In the genomic region with DNA sequence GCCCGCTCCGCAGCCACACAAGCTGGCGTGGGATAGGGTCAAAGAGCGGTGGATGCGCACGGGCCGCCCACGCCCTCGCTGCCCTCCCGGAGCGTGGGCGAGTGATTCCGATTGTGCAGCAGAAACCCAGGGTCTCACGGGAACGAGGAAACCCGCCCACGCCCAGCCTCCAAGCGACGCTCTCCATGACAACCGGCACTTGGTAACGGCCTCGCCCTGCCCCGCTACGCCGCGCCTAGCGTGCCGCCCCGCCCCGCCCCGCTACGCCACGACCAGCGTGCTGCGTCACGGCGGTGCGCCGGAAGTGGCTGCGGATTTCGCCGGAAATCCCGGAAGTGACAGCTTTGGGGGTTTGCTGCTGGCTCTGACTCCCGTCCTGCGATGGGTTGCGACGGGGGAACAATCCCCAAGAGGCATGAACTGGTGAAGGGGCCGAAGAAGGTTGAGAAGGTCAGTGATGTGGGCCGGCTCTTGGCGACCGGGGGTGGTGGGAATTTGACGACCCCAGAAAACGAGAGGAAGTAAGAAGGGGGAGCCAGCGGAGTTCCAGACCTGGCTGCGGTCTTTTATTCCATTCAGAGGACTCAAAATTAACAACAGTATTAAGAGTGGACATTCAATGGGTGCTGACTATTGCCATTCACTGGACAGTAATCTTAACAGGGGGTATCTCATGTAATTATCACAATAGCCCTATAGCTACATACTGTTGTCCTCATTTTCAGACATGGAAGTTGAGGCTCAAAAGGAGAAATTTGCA, we compare ENCODE assay signal across 1 cellular context.
TF ChIP-seq lines count a peak whose summit lies in the region.

A gene with protein sequence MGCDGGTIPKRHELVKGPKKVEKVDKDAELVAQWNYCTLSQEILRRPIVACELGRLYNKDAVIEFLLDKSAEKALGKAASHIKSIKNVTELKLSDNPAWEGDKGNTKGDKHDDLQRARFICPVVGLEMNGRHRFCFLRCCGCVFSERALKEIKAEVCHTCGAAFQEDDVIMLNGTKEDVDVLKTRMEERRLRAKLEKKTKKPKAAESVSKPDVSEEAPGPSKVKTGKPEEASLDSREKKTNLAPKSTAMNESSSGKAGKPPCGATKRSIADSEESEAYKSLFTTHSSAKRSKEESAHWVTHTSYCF (plus strand): TSS at position 311 of the 760 bp plus-strand sequence. CDS start 71 bp downstream, at position 382.

TF ChIP-seq in HepG2, 621 proteins besides CTCF, POLR2A, EP300 and RAD21 (continued from another document and continues in another):
- TF ChIP-seq EHMT2 (IDR thresholded peaks at IDR 0.05; ENCODE audit: borderline replicate concordance, low read depth, low read length) (no peak), CBFB (CRISPR knock-in tag; IDR thresholded peaks at IDR 0.05) (peak; percentile 98), ZNF354B (CRISPR knock-in tag; IDR thresholded peaks at IDR 0.05) (no peak), ZNF792 (CRISPR knock-in tag; IDR thresholded peaks at IDR 0.05) (peak; percentile 99), ZNF460 (CRISPR knock-in tag; IDR thresholded peaks at IDR 0.05; ENCODE audit: borderline replicate concordance) (no peak; the same call in 1 of the 2 replicates), SOX6 (IDR thresholded peaks at IDR 0.05) (no peak), SOX6 (CRISPR knock-in tag; IDR thresholded peaks at IDR 0.05) (peak; percentile 74), HDAC1 (CRISPR knock-in tag; IDR thresholded peaks at IDR 0.05) (peak; percentile 100), ZNF12 (CRISPR knock-in tag; IDR thresholded peaks at IDR 0.05) (peak; percentile 56; the same call in 1 of the 2 replicates), HNF1B (CRISPR knock-in tag; IDR thresholded peaks at IDR 0.05) (peak; percentile 97), REPIN1 (CRISPR knock-in tag; IDR thresholded peaks at IDR 0.05; ENCODE audit: borderline replicate concordance, low read depth) (peak; percentile 83), ISX (CRISPR knock-in tag; conservative IDR thresholded peaks at IDR 0.05) (no peak), ZGPAT (CRISPR knock-in tag; IDR thresholded peaks at IDR 0.05) (peak; percentile 97; the same call in 1 of the 2 replicates), ZNF292 (CRISPR knock-in tag; IDR thresholded peaks at IDR 0.05; ENCODE audit: borderline replicate concordance, low read depth) (no peak), ZNF652 (CRISPR knock-in tag; IDR thresholded peaks at IDR 0.05; ENCODE audit: borderline replicate concordance, low read depth) (no peak), HNRNPK (IDR thresholded peaks at IDR 0.05; ENCODE audit: low read depth, low read length, poor library complexity, severe bottlenecking) (no peak), AHR (CRISPR knock-in tag; IDR thresholded peaks at IDR 0.05) (0 out of 2 replicates have a peak, but pooled peaks have one; percentile 94), ONECUT2 (CRISPR knock-in tag; IDR thresholded peaks at IDR 0.05) (peak; percentile 48; the same call in 1 of the 2 replicates), MYPOP (CRISPR knock-in tag; IDR thresholded peaks at IDR 0.05) (0 out of 2 replicates have a peak, but pooled peaks have one; percentile 38), CHD2 (IDR thresholded peaks at IDR 0.05; ENCODE audit: low read depth, low read length) (peak; percentile 88), PPARG (CRISPR knock-in tag; conservative IDR thresholded peaks at IDR 0.05) (0 out of 2 replicates have a peak, but pooled peaks have one; percentile 41), FOXA3 (CRISPR knock-in tag; IDR thresholded peaks at IDR 0.05) (peak; percentile 84), TIGD3 (CRISPR knock-in tag; IDR thresholded peaks at IDR 0.05; ENCODE audit: borderline replicate concordance) (no peak), ZNF850 (CRISPR knock-in tag; conservative IDR thresholded peaks at IDR 0.05) (0 out of 2 replicates have a peak, but pooled peaks have one; percentile 87), SNAPC2 (CRISPR knock-in tag; IDR thresholded peaks at IDR 0.05) (no peak), ZC3H4 (CRISPR knock-in tag; IDR thresholded peaks at IDR 0.05; ENCODE audit: borderline replicate concordance) (no peak; the same call in 1 of the 2 replicates), STAT6 (CRISPR knock-in tag; IDR thresholded peaks at IDR 0.05; ENCODE audit: borderline replicate concordance) (no peak), SALL2 (CRISPR knock-in tag; IDR thresholded peaks at IDR 0.05) (peak; percentile 99), ZNF235 (CRISPR knock-in tag; IDR thresholded peaks at IDR 0.05; ENCODE audit: borderline replicate concordance) (no peak; the same call in 1 of the 2 replicates), ZNF777 (CRISPR knock-in tag; IDR thresholded peaks at IDR 0.05) (peak; percentile 69; the same call in 1 of the 2 replicates), ZNF343 (CRISPR knock-in tag; IDR thresholded peaks at IDR 0.05) (no peak; the same call in 1 of the 2 replicates)
- TF ChIP-seq, protein P1, sequence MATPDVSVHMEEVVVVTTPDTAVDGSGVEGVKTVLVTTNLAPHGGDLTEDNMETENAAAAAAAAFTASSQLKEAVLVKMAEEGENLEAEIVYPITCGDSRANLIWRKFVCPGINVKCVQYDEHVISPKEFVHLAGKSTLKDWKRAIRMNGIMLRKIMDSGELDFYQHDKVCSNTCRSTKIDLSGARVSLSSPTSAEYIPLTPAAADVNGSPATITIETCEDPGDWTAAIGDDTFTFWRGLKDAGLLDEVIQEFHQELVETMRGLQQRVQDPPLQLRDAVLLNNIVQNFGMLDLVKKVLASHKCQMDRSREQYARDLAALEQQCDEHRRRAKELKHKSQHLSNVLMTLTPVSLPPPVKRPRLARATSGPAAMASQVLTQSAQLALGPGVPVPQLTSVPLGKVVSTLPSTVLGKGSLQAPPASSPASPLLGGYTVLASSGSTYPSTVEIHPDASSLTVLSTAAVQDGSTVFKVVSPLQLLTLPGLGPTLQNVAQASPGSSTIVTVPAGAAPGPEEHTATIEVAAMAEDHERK (CRISPR knock-in tag; IDR thresholded peaks at IDR 0.05; ENCODE audit: low read depth): peak; percentile 100
- TF ChIP-seq, protein P2, sequence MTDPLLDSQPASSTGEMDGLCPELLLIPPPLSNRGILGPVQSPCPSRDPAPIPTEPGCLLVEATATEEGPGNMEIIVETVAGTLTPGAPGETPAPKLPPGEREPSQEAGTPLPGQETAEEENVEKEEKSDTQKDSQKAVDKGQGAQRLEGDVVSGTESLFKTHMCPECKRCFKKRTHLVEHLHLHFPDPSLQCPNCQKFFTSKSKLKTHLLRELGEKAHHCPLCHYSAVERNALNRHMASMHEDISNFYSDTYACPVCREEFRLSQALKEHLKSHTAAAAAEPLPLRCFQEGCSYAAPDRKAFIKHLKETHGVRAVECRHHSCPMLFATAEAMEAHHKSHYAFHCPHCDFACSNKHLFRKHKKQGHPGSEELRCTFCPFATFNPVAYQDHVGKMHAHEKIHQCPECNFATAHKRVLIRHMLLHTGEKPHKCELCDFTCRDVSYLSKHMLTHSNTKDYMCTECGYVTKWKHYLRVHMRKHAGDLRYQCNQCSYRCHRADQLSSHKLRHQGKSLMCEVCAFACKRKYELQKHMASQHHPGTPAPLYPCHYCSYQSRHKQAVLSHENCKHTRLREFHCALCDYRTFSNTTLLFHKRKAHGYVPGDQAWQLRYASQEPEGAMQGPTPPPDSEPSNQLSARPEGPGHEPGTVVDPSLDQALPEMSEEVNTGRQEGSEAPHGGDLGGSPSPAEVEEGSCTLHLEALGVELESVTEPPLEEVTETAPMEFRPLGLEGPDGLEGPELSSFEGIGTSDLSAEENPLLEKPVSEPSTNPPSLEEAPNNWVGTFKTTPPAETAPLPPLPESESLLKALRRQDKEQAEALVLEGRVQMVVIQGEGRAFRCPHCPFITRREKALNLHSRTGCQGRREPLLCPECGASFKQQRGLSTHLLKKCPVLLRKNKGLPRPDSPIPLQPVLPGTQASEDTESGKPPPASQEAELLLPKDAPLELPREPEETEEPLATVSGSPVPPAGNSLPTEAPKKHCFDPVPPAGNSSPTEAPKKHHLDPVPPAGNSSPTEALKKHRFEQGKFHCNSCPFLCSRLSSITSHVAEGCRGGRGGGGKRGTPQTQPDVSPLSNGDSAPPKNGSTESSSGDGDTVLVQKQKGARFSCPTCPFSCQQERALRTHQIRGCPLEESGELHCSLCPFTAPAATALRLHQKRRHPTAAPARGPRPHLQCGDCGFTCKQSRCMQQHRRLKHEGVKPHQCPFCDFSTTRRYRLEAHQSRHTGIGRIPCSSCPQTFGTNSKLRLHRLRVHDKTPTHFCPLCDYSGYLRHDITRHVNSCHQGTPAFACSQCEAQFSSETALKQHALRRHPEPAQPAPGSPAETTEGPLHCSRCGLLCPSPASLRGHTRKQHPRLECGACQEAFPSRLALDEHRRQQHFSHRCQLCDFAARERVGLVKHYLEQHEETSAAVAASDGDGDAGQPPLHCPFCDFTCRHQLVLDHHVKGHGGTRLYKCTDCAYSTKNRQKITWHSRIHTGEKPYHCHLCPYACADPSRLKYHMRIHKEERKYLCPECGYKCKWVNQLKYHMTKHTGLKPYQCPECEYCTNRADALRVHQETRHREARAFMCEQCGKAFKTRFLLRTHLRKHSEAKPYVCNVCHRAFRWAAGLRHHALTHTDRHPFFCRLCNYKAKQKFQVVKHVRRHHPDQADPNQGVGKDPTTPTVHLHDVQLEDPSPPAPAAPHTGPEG (CRISPR knock-in tag; IDR thresholded peaks at IDR 0.05): peak; percentile 78
